In genomic region chr9:77017505-77017894, GRCh38 we compare ENCODE assay signal across 1 cellular context.
TF ChIP-seq lines count a peak whose summit lies in the region.

No MANE protein-coding gene starts in this region.

TF ChIP-seq in H1, 55 proteins besides CTCF, POLR2A, EP300 and RAD21:
- TF ChIP-seq JUN (IDR thresholded peaks at IDR 0.05; ENCODE audit: low read depth, low read length) (no peak), RNF2 (IDR thresholded peaks at IDR 0.05; ENCODE audit: borderline replicate concordance, low read depth, low read length, missing control alignments, poor library complexity, severe bottlenecking) (peak; percentile 68), BCL11A (IDR thresholded peaks at IDR 0.05; ENCODE audit: low read depth in 2 of 2, low read length in 2 of 2) (no peak), CBX8 (IDR thresholded peaks at IDR 0.05; ENCODE audit: borderline replicate concordance, low read depth, low read length) (0 out of 2 replicates have a peak, but pooled peaks have one; percentile 64), SIN3A (conservative IDR thresholded peaks at IDR 0.05 in 1 of 2, IDR thresholded peaks at IDR 0.05 in 1 of 2; ENCODE audit: low read depth in 1 of 2, low read length in 2 of 2) (no peak)
